ENCODE assay signal across 14 cellular contexts in the genomic region with DNA sequence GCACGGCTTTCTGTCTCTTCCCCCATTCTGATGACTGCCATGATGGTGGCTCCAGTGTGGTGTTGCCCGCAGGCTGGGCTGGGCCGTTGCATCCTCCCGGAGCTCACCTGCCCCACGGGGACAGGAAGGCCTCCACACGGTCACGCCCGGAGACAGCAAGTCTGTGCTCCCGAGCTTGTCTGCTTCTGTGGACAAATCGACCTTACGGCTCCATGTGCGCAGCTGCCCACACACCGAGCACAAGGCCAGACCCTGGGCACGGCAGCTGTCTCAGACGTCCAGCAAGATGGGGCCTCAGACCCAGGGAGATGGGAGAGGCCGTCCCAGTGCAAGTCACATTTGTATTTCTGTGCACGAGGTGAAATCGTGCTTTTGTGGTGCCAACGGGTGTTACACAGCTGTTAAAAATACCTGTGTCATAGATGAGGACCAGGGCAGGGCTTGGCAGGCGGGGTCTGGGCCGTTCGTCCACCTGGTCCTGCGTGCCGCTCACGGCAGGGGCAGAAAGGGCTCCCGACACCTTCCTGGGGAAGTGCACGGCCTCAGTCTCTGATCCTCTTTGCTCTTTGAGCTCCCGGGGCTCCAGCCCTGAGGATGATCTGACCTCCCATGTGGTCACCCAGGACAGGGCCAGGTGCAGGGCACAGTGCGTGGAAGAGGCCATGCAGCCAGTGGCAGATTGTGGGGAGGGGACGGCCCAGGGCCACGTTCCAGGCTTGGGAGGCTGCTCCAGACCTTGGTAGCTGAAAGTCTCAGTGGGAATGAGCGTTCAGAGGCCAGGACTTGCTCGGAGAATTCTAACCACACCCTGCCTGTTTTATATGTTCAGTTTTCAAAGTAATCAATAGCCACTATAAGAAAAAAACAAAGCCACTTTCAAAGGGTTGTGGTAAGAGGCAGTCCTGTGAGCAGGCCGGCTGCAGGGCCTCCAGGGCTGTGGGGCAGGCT. TPM values are rescaled to one million over a fixed set of nuclear protein-coding genes. Genes with fewer than 3 reads are reported as not detected.
A peak's percentile ranks its signal among the peaks of the same experiment; 100 is the strongest.
DNase-seq lines count a peak whose midpoint lies in the region; ATAC-seq, FAIRE-seq and TF ChIP-seq lines count a peak whose summit lies in the region.
"Had no signal": no experiment of that assay in that cellular context is flagged by ENCODE, and none has a peak within 500 bp of the region (broad histone marks: within the 10 kb centered on the region; RNA-seq: fewer than 3 reads in every experiment).

No MANE protein-coding gene starts in this region.

- no peaks in the 10 kb centered on the region for H4K20me1 ChIP-seq in PC-9 (ENCODE audit: insufficient read depth)

- no peaks in the 10 kb centered on the region for H3K27me3 ChIP-seq in PC-9 (ENCODE audit: insufficient read depth, low read depth)
- H3K27me3 ChIP-seq in heart left ventricle = no peaks in the 10 kb centered on the region

- H3K4me1 ChIP-seq in PC-9 (replicated peaks; ENCODE audit: insufficient read depth) (peaks cover 15% of the 10 kb centered on the region), heart left ventricle (peaks cover 0 to 27% (median 0%) of the 10 kb centered on the region in 12 donors)

- FAIRE-seq in D721Med (lab: Jason Lieb, UNC) = no peak
- no peak for FAIRE-seq in urothelium cell line (lab: Jason Lieb, UNC)

- TF ChIP-seq CTCF in D721Med (IDR thresholded peaks at IDR 0.05; ENCODE audit: insufficient read depth, missing control alignments) = no peak
- TF ChIP-seq CTCF in PC-9 (conservative IDR thresholded peaks at IDR 0.05) = no peak
- no peak for TF ChIP-seq CTCF in heart left ventricle (IDR thresholded peaks at IDR 0.05)
- no peak for TF ChIP-seq CTCF in progenitor cell of endocrine pancreas (IDR thresholded peaks at IDR 0.05; ENCODE audit: unreplicated experiment)

- no peak overlapping the region for H2AFZ ChIP-seq in PC-9

- no peaks in the 10 kb centered on the region for H3K9me2 ChIP-seq in PC-9 (ENCODE audit: insufficient read depth)

- H3K9me3 ChIP-seq in PC-9 (ENCODE audit: insufficient read depth, low read depth) (no peaks in the 10 kb centered on the region), heart left ventricle (no peaks in the 10 kb centered on the region)

- POLR2A ChIA-PET in PC-9 (lab: Charles Lee; ENCODE audit: unreplicated experiment) = no interaction called here

- no peak for TF ChIP-seq POLR2A in heart left ventricle (IDR thresholded peaks at IDR 0.05)

- peaks cover 5% of the 10 kb centered on the region for H3K36me3 Mint-ChIP-seq in progenitor cell of endocrine pancreas (ENCODE audit: insufficient read depth)

- intact Hi-C loops in PC-9 (cut with micrococcal nuclease; ENCODE audit: unreplicated experiment) = no loop called here
- intact Hi-C loops in heart left ventricle (cut with DNase I) = loop anchor here in 1 of 10 donors (10.0 kb wide), 1 partner anchor 120 kb away; no protein-coding TSS in a partner anchor

- BruUV-seq in PC-9 (replicated peaks; lab: Mats Ljungman, UMichigan) = no TSS peak

- DNase-seq in D721Med (ENCODE audit: insufficient read length, low spot score) (peak; percentile 27), PC-9 (no peak), heart left ventricle (peak; percentile 6 to 56 (median 19)), progenitor cell of endocrine pancreas (ENCODE audit: low spot score, unreplicated experiment) (no peak), AG08396 (ENCODE audit: low spot score) (no peak), urothelium cell line (ENCODE audit: low spot score) (no peak)
- DNase-seq: midbrain, NCI-H2081, substantia nigra, SW 1271 had no signal

- no peaks in the 10 kb centered on the region for H3K79me2 ChIP-seq in PC-9 (ENCODE audit: low read depth)

- H3K9me3 Mint-ChIP-seq in progenitor cell of endocrine pancreas (ENCODE audit: low read depth) = no peaks in the 10 kb centered on the region
- H3K9me3 Mint-ChIP-seq: activated T-helper 2 cell treated with anti-CD3 and anti-CD28 coated beads, Interferon-gamma antibody, Interleukin-2, Interleukin-4, amounts not matched to agents 10 μg/mL and 5 μg/mL and 100 μg/mL, durations not matched to agents 14 hours and 24 hours and 36 hours; central memory CD8-positive, alpha-beta T cell had no signal

- peak overlapping the region; percentile 57 for H3K27ac ChIP-seq in PC-9
- H3K27ac ChIP-seq in heart left ventricle = peak overlapping the region in 6 of 12 donors; percentile 5 to 80 (median 62)

- CTCF ChIA-PET in PC-9 (lab: Charles Lee) = no interaction called here

- H3K4me1 Mint-ChIP-seq in progenitor cell of endocrine pancreas (ENCODE audit: low read depth) = peaks cover 2% of the 10 kb centered on the region
- H3K4me1 Mint-ChIP-seq: central memory CD8-positive, alpha-beta T cell had no signal

- ATAC-seq in heart left ventricle (no peak), HG03565 (IDR thresholded peaks at IDR 0.05; ENCODE audit: unreplicated experiment) (no peak), GM21360 (IDR thresholded peaks at IDR 0.05; ENCODE audit: unreplicated experiment) (no peak)

- no peak overlapping the region for H3K4me3 Mint-ChIP-seq in progenitor cell of endocrine pancreas (ENCODE audit: low read depth)
- H3K4me3 Mint-ChIP-seq: central memory CD8-positive, alpha-beta T cell had no signal

- no peaks in the 10 kb centered on the region for H3F3A ChIP-seq in PC-9 (ENCODE audit: insufficient read depth, low read depth)

- no peak overlapping the region for H3K4me3 ChIP-seq in PC-9
- H3K4me3 ChIP-seq in heart left ventricle = no peak overlapping the region

- peak overlapping the region; percentile 82 for H3K27ac Mint-ChIP-seq in progenitor cell of endocrine pancreas
- H3K27ac Mint-ChIP-seq: activated T-helper 2 cell treated with anti-CD3 and anti-CD28 coated beads, Interferon-gamma antibody, Interleukin-2, Interleukin-4, amounts not matched to agents 10 μg/mL and 5 μg/mL and 100 μg/mL, durations not matched to agents 14 hours and 24 hours and 36 hours had no signal

- peak overlapping the region; percentile 24; the same call in 1 of the 2 replicates for H3K4me2 ChIP-seq in PC-9

- H3K27me3 Mint-ChIP-seq in progenitor cell of endocrine pancreas = no peaks in the 10 kb centered on the region
- H3K27me3 Mint-ChIP-seq: central memory CD8-positive, alpha-beta T cell had no signal

- H3K36me3 ChIP-seq in PC-9 (ENCODE audit: low read depth) (no peaks in the 10 kb centered on the region), heart left ventricle (peaks cover 0 to 93% (median 62%) of the 10 kb centered on the region in 9 donors)

- 84 to 90% (median 88%) methylated on average over 34 of the region's 34 CpGs for WGBS in heart left ventricle, 4 donors

RNA-seq across cellular contexts. Expression of a gene that starts 13.4 kb away (rescaled TPM):
- total RNA-seq in PC-9 (2021) = 43.1 and 51.8 TPM in 2 replicates
- 100 to 1,000 TPM in 8 of 9 donors, 10 to 100 TPM in 1; 92.4 to 385 (median 143) TPM for total RNA-seq in heart left ventricle
- polyA plus RNA-seq in heart left ventricle = 100 to 1,000 TPM; 149 to 157 TPM
- total RNA-seq in progenitor cell of endocrine pancreas = 135 and 137 TPM in 2 replicates

Comparison
In these comparisons a context has a peak if more than half of its experiments do, and no peak if none do; other contexts are left out.
1. DNase-seq: peak in D721Med (single experiment) and heart left ventricle (5 of 5); none in PC-9 (0 of 2), progenitor cell of endocrine pancreas (single experiment), AG08396 (single experiment) and urothelium cell line (single experiment).